ENCODE assay signal across 8 cellular contexts in the genomic region with DNA sequence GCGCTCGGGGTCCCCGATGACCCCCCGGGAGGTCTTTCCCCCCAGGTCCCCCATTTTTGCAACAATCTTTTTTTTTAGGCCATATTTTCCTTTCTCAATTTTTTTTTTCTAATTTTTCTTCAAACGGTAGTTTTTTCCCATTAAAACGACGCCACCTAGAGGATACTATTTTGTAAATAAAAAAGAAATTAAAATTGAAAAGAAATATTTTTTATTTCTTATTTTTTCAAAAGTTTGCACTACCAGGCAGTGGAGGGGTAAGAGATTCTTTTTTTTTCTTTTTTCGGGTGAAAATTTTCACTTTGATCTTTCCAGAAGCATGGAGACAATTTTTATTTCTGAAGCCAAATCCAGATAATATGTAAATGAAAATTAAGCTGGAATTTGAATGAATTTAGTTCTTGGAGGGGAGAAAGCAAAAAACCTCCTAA. TPM values are rescaled to one million over a fixed set of nuclear protein-coding genes. Genes with fewer than 3 reads are reported as not detected.
DNase-seq lines count a peak whose midpoint lies in the region; ATAC-seq and TF ChIP-seq lines count a peak whose summit lies in the region.

No MANE protein-coding gene starts in this region.

- H3K4me3 ChIP-seq in PC-3 (ENCODE audit: low read length) (peak overlapping the region; percentile 86), endocrine pancreas (ENCODE audit: control insufficient read depth, insufficient read depth, low read length) (peak overlapping the region; percentile 88), neural cell (ENCODE audit: low read length) (peak overlapping the region; percentile 82)

- no peak for ATAC-seq in activated CD4-positive, alpha-beta T cell treated with anti-CD3 and anti-CD28 coated beads for 36 hours
- ATAC-seq in PC-3 (no peak), GM18502 (IDR thresholded peaks at IDR 0.05; ENCODE audit: poor library complexity, unreplicated experiment) (no peak), HG02884 (IDR thresholded peaks at IDR 0.05; ENCODE audit: unreplicated experiment) (no peak)

- H3K9me2 ChIP-seq in PC-3 (replicated peaks; ENCODE audit: low read length) (no peaks in the 10 kb centered on the region), neural cell (ENCODE audit: insufficient read depth, low read length) (no peaks in the 10 kb centered on the region)

- peaks cover 50% of the 10 kb centered on the region for H3K79me2 ChIP-seq in PC-3 (ENCODE audit: low read length)
- H3K79me2 ChIP-seq in neural cell (replicated peaks; ENCODE audit: insufficient read depth, low read length): peaks cover 53% of the 10 kb centered on the region

- peaks cover 5% of the 10 kb centered on the region for H3K4me1 Mint-ChIP-seq in activated CD4-positive, alpha-beta T cell treated with anti-CD3 and anti-CD28 coated beads for 36 hours

- peak overlapping the region; percentile 85 for H3K4me3 Mint-ChIP-seq in activated CD4-positive, alpha-beta T cell treated with anti-CD3 and anti-CD28 coated beads for 36 hours

- H3K36me3 ChIP-seq in PC-3 (ENCODE audit: low read depth, low read length) (no peaks in the 10 kb centered on the region), endocrine pancreas (ENCODE audit: control insufficient read depth, insufficient read depth, low read length) (no peaks in the 10 kb centered on the region), neural cell (ENCODE audit: insufficient read depth, low read length) (no peaks in the 10 kb centered on the region)

- peaks cover 17% of the 10 kb centered on the region for H3K27me3 Mint-ChIP-seq in activated CD4-positive, alpha-beta T cell treated with anti-CD3 and anti-CD28 coated beads for 36 hours

- TSS peak; percentile 42 for BruUV-seq in PC-3 (replicated peaks; lab: Mats Ljungman, UMichigan)

- H3K27ac Mint-ChIP-seq in activated CD4-positive, alpha-beta T cell treated with anti-CD3 and anti-CD28 coated beads for 36 hours: peak overlapping the region; percentile 75

- no peak overlapping the region for H3K27ac ChIP-seq in PC-3 (ENCODE audit: low read length)
- peak overlapping the region; percentile 73 for H3K27ac ChIP-seq in neural cell (ENCODE audit: low read length)

- no peak for DNase-seq in activated CD4-positive, alpha-beta T cell treated with anti-CD3 and anti-CD28 coated beads for 36 hours
- no peak for DNase-seq in activated CD4-positive, alpha-beta T cell treated with anti-CD3 and anti-CD28 coated beads for 1 hour
- peak; percentile 41 for DNase-seq in PC-3
- DNase-seq in ureter (ENCODE audit: low spot score): no peak

- H3K9me3 Mint-ChIP-seq in activated CD4-positive, alpha-beta T cell treated with anti-CD3 and anti-CD28 coated beads for 36 hours (ENCODE audit: low read depth): no peaks in the 10 kb centered on the region

- CTCF ChIA-PET in activated CD4-positive, alpha-beta T cell treated with anti-CD3 and anti-CD28 coated beads for 36 hours (lab: Charles Lee): interaction anchor here (0.6 to 1.4 kb wide), 9 partner anchors 10 to 193 kb away, joined by 3 to 5 read pairs (median 3); no protein-coding TSS in a partner anchor
- CTCF ChIA-PET in PC-3 (lab: Charles Lee): interaction anchor here (0.7 to 1.2 kb wide), 3 partner anchors 174 to 196 kb away, joined by 3 to 7 read pairs (median 6); no protein-coding TSS in a partner anchor

- H3K27me3 ChIP-seq in PC-3 (ENCODE audit: low read length) (no peaks in the 10 kb centered on the region), endocrine pancreas (ENCODE audit: control insufficient read depth, insufficient read depth, low read length) (no peaks in the 10 kb centered on the region), neural cell (ENCODE audit: insufficient read depth, low read depth, low read length) (no peaks in the 10 kb centered on the region)

- H3F3A ChIP-seq in PC-3 (ENCODE audit: low read length, unreplicated experiment) (no peaks in the 10 kb centered on the region), neural cell (ENCODE audit: insufficient read depth, low read length, poor library complexity, severe bottlenecking) (peaks cover 4% of the 10 kb centered on the region)

- no peaks in the 10 kb centered on the region for H4K20me1 ChIP-seq in PC-3 (ENCODE audit: low read length)
- no peaks in the 10 kb centered on the region for H4K20me1 ChIP-seq in neural cell (ENCODE audit: insufficient read depth)

- H3K36me3 Mint-ChIP-seq in activated CD4-positive, alpha-beta T cell treated with anti-CD3 and anti-CD28 coated beads for 36 hours (ENCODE audit: low read depth): no peaks in the 10 kb centered on the region

- no peaks in the 10 kb centered on the region; the same call in 1 of the 2 replicates for H3K4me1 ChIP-seq in PC-3 (ENCODE audit: insufficient read depth, low read length)
- no peaks in the 10 kb centered on the region for H3K4me1 ChIP-seq in endocrine pancreas (ENCODE audit: control insufficient read depth, insufficient read depth, low read length)

- intact Hi-C loops in activated CD4-positive, alpha-beta T cell treated with anti-CD3 and anti-CD28 coated beads for 36 hours (cut with DNase I, micrococcal nuclease): loop anchor here (1.0 to 2.0 kb wide), 4 partner anchors 70 to 195 kb away; no protein-coding TSS in a partner anchor
- intact Hi-C loops in PC-3 (cut with micrococcal nuclease): loop anchor here (2.0 to 5.0 kb wide), 2 partner anchors 70 to 140 kb away; no protein-coding TSS in a partner anchor

- POLR2A ChIA-PET in activated CD4-positive, alpha-beta T cell treated with anti-CD3 and anti-CD28 coated beads for 36 hours (lab: Charles Lee): no interaction called here
- POLR2A ChIA-PET in PC-3 (lab: Charles Lee; ENCODE audit: unreplicated experiment): no interaction called here

- TF ChIP-seq CTCF in PC-3 (conservative IDR thresholded peaks at IDR 0.05; ENCODE audit: low read depth, low read length) (peak; percentile 38), neural cell (IDR thresholded peaks at IDR 0.05; ENCODE audit: poor library complexity, severe bottlenecking) (peak; percentile 62)

- peak overlapping the region; percentile 94 for H2AFZ ChIP-seq in PC-3 (ENCODE audit: low read length)
- H2AFZ ChIP-seq in neural cell (ENCODE audit: low read depth, low read length): peak overlapping the region; percentile 83

- H3K4me2 ChIP-seq in PC-3 (ENCODE audit: low read length): peak overlapping the region; percentile 95
- peak overlapping the region; percentile 81 for H3K4me2 ChIP-seq in neural cell (ENCODE audit: low read length)

- H3K9ac ChIP-seq in PC-3 (ENCODE audit: low read length): peak overlapping the region; percentile 84
- no peak overlapping the region for H3K9ac ChIP-seq in endocrine pancreas (ENCODE audit: control insufficient read depth, insufficient read depth, low read length)
- peak overlapping the region; percentile 90 for H3K9ac ChIP-seq in neural cell (ENCODE audit: low read length)

- no peak for TF ChIP-seq RAD21 in neural cell (conservative IDR thresholded peaks at IDR 0.05)

- H3K9me3 ChIP-seq in PC-3 (ENCODE audit: low read length) (no peaks in the 10 kb centered on the region), endocrine pancreas (ENCODE audit: control insufficient read depth, low read length) (no peaks in the 10 kb centered on the region), neural cell (ENCODE audit: low read length) (no peaks in the 10 kb centered on the region)

- no peak for TF ChIP-seq EP300 in neural cell (conservative IDR thresholded peaks at IDR 0.05; ENCODE audit: poor library complexity, severe bottlenecking)

TF ChIP-seq in neural cell, 6 proteins besides CTCF, POLR2A, EP300 and RAD21:
- TF ChIP-seq MXI1 (conservative IDR thresholded peaks at IDR 0.05; ENCODE audit: poor library complexity, severe bottlenecking): no peak
- no peak for TF ChIP-seq EZH2 (IDR thresholded peaks at IDR 0.05; ENCODE audit: borderline replicate concordance, insufficient read depth, low read length, poor library complexity, severe bottlenecking)
- TF ChIP-seq TAF1 (IDR thresholded peaks at IDR 0.05; ENCODE audit: low read depth): no peak
- no peak for TF ChIP-seq POLR2AphosphoS5 (IDR thresholded peaks at IDR 0.05)
- TF ChIP-seq, protein P1, sequence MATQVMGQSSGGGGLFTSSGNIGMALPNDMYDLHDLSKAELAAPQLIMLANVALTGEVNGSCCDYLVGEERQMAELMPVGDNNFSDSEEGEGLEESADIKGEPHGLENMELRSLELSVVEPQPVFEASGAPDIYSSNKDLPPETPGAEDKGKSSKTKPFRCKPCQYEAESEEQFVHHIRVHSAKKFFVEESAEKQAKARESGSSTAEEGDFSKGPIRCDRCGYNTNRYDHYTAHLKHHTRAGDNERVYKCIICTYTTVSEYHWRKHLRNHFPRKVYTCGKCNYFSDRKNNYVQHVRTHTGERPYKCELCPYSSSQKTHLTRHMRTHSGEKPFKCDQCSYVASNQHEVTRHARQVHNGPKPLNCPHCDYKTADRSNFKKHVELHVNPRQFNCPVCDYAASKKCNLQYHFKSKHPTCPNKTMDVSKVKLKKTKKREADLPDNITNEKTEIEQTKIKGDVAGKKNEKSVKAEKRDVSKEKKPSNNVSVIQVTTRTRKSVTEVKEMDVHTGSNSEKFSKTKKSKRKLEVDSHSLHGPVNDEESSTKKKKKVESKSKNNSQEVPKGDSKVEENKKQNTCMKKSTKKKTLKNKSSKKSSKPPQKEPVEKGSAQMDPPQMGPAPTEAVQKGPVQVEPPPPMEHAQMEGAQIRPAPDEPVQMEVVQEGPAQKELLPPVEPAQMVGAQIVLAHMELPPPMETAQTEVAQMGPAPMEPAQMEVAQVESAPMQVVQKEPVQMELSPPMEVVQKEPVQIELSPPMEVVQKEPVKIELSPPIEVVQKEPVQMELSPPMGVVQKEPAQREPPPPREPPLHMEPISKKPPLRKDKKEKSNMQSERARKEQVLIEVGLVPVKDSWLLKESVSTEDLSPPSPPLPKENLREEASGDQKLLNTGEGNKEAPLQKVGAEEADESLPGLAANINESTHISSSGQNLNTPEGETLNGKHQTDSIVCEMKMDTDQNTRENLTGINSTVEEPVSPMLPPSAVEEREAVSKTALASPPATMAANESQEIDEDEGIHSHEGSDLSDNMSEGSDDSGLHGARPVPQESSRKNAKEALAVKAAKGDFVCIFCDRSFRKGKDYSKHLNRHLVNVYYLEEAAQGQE (IDR thresholded peaks at IDR 0.05; ENCODE audit: borderline replicate concordance): peak; percentile 32
- no peak for TF ChIP-seq SMC3 (conservative IDR thresholded peaks at IDR 0.05; ENCODE audit: poor library complexity)

RNA-seq across cellular contexts. Expression of gene ZNF618, which starts 0.7 kb away (rescaled TPM):
- under 1 TPM; 0.11 TPM for total RNA-seq in activated CD4-positive, alpha-beta T cell treated with anti-CD3 and anti-CD28 coated beads for 36 hours
- total RNA-seq in PC-3 (2014; rRNA removed) (4.2 and 5.8 TPM in 2 replicates), ureter (16.1 TPM)
- polyA plus RNA-seq in neural cell: 7.1 and 10.3 TPM in 2 replicates
- 43.6 and 54.3 TPM in 2 replicates for polyA minus RNA-seq in neural cell
